17 cellular contexts compared by ENCODE assay signal in the genomic region with DNA sequence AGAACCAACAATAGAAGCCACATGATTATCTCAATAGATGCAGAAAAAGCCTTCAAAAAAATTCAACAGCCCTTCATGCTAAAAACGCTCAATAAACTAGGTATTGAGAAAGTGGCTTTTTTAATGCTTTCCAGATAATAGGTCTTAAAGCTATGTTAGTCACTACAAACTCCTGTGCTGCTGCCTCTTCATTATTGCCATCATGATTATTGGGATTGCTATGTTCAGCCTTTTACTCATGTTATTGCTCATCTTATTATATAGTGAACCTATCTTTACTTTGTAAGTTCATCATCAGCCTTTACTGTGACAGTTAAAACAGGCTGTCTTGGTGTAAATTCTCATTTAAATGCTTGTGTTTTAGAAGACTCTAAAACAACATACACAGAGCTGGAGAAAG.
DNase-seq lines count a peak whose midpoint lies in the region; ATAC-seq and TF ChIP-seq lines count a peak whose summit lies in the region.
"Had no signal": no experiment of that assay in that cellular context is flagged by ENCODE, and none has a peak within 500 bp of the region (broad histone marks: within the 10 kb centered on the region; RNA-seq: fewer than 3 reads in every experiment).

No MANE protein-coding gene starts in this region.

- no peak overlapping the region for H3K9ac ChIP-seq in adipocyte (ENCODE audit: low read length)

- TF ChIP-seq CTCF in HFFc6 (IDR thresholded peaks at IDR 0.05), result no peak
- no peak for TF ChIP-seq CTCF in foreskin fibroblast (IDR thresholded peaks at IDR 0.05; ENCODE audit: low read depth, low read length)
- TF ChIP-seq CTCF in mucosa of descending colon (IDR thresholded peaks at IDR 0.05), result no peak

- intact Hi-C loops in mucosa of descending colon (cut with DNase I, micrococcal nuclease) (no loop called here), left ventricle myocardium superior (cut with micrococcal nuclease) (no loop called here)

- H3K4me1 ChIP-seq in adipocyte (ENCODE audit: control insufficient read depth, insufficient read depth, low read length) (no peaks in the 10 kb centered on the region), mucosa of descending colon (ENCODE audit: low read depth) (no peaks in the 10 kb centered on the region)
- H3K4me1 ChIP-seq: A549, BE2C had no signal

- no peaks in the 10 kb centered on the region for H3K27me3 ChIP-seq in adipocyte (replicated peaks; ENCODE audit: control insufficient read depth, insufficient read depth, low read length)
- H3K27me3 ChIP-seq: BE2C had no signal

- H3K36me3 Mint-ChIP-seq in HFFc6 (ENCODE audit: low read depth), result no peaks in the 10 kb centered on the region
- no peaks in the 10 kb centered on the region for H3K36me3 Mint-ChIP-seq in immature natural killer cell
- H3K36me3 Mint-ChIP-seq: CD14-positive monocyte; CD8-positive, alpha-beta T cell had no signal

- no peaks in the 10 kb centered on the region for H3K36me3 ChIP-seq in adipocyte (ENCODE audit: control insufficient read depth, insufficient read depth, low read length, severe bottlenecking)
- H3K36me3 ChIP-seq in mucosa of descending colon (ENCODE audit: low read depth), result no peaks in the 10 kb centered on the region
- H3K36me3 ChIP-seq: BE2C had no signal

- H3K9me3 ChIP-seq in adipocyte (ENCODE audit: control insufficient read depth, low read length) (no peaks in the 10 kb centered on the region), mucosa of descending colon (no peaks in the 10 kb centered on the region)
- H3K9me3 ChIP-seq: A549, BE2C had no signal

- H3K27ac Mint-ChIP-seq in HFFc6 (no peak overlapping the region), immature natural killer cell (no peak overlapping the region)
- H3K27ac Mint-ChIP-seq: CD14-positive monocyte; CD8-positive, alpha-beta T cell; GM23338 had no signal

- H3K9me3 Mint-ChIP-seq in HFFc6 (peaks cover 9% of the 10 kb centered on the region; the same call in 1 of the 2 replicates), immature natural killer cell (peaks cover 0 to 33% (median 9%) of the 10 kb centered on the region in 6 donors)
- H3K9me3 Mint-ChIP-seq: GM23338 had no signal

- DNase-seq in HFFc6 (peak; percentile 2), adipocyte (ENCODE audit: low read depth) (peak; percentile 7), foreskin fibroblast (peak; percentile 1 to 2), mucosa of descending colon (no peak), left ventricle myocardium superior (no peak), immature natural killer cell (no peak), mesenteric fat pad (ENCODE audit: low spot score) (no peak)
- DNase-seq: BE2C; CD8-positive, alpha-beta T cell; COR-L47; DMS153; DMS79 treated with DMSO at 0.1 percent for 48 hours; H7 had no signal

- ATAC-seq in mucosa of descending colon (no peak), left ventricle myocardium superior (no peak)
- ATAC-seq: A549; CD8-positive, alpha-beta T cell; GM12878; GM23338 had no signal

- H3K4me3 ChIP-seq in adipocyte (ENCODE audit: low read length) (no peak overlapping the region), foreskin fibroblast (ENCODE audit: low read depth in 1 of 2, low read length in 2 of 2) (no peak overlapping the region), mucosa of descending colon (no peak overlapping the region)
- H3K4me3 ChIP-seq: A549, GM12878, GM23338 had no signal

- H3K4me3 Mint-ChIP-seq in HFFc6 (no peak overlapping the region), immature natural killer cell (no peak overlapping the region)
- H3K4me3 Mint-ChIP-seq: CD14-positive monocyte; CD8-positive, alpha-beta T cell; GM23338 had no signal

- H3K27me3 Mint-ChIP-seq in HFFc6 (ENCODE audit: insufficient read depth) (peaks cover 2% of the 10 kb centered on the region; the same call in 1 of the 2 replicates), immature natural killer cell (ENCODE audit: low read depth in 3 of 3) (peaks cover 0 to 2% (median 0%) of the 10 kb centered on the region in 3 donors)

- H3K4me1 Mint-ChIP-seq in HFFc6 (ENCODE audit: low read depth), result no peaks in the 10 kb centered on the region; the same call in 1 of the 2 replicates
- H3K4me1 Mint-ChIP-seq in immature natural killer cell, result no peaks in the 10 kb centered on the region
- H3K4me1 Mint-ChIP-seq: CD14-positive monocyte, GM23338 had no signal

Comparison
In these comparisons a context has a peak if more than half of its experiments do, and no peak if none do; other contexts are left out.
1. DNase-seq: peak in HFFc6 (single experiment), adipocyte (single experiment) and foreskin fibroblast (2 of 2); none in mucosa of descending colon (0 of 3), left ventricle myocardium superior (single experiment), immature natural killer cell (0 of 3) and mesenteric fat pad (single experiment).